11 cellular contexts compared by ENCODE assay signal in genomic region chr17:82100502-82101298, GRCh38. TPM values are rescaled to one million over a fixed set of nuclear protein-coding genes. Genes with fewer than 3 reads are reported as not detected.
DNase-seq lines count a peak whose midpoint lies in the region; ATAC-seq and TF ChIP-seq lines count a peak whose summit lies in the region.
"Had no signal": no experiment of that assay in that cellular context is flagged by ENCODE, and none has a peak within 500 bp of the region (broad histone marks: within the 10 kb centered on the region; RNA-seq: fewer than 3 reads in every experiment).

No MANE protein-coding gene starts in this region.

- peak in 1 of 2 donors; percentile 14 for DNase-seq in heart right ventricle
- DNase-seq in left ventricle myocardium superior = no peak
- DNase-seq in T-helper 2 cell treated with Interferon-gamma antibody and Interleukin-4, amounts not matched to agents 5 μg/mL and 100 μg/mL, for 36 hours (ENCODE audit: low spot score) = no peak
- no peak for DNase-seq in NCI-H2196 treated with DMSO at 0.1 percent for 48 hours (lab: John Stamatoyannopoulos, UW; ENCODE audit: unreplicated experiment)
- no peak for DNase-seq in T-helper 9 cell
- DNase-seq: effector memory CD4-positive, alpha-beta T cell; NCI-H1436; RPMI8226 had no signal

- no peaks in the 10 kb centered on the region for H3K9me3 Mint-ChIP-seq in T-helper 2 cell treated with Interferon-gamma antibody and Interleukin-4, amounts not matched to agents 5 μg/mL and 100 μg/mL, for 36 hours

- peak overlapping the region in 1 of 2 donors; percentile 16 for H3K9ac ChIP-seq in liver (ENCODE audit: low read depth in 1 of 2, low read length in 2 of 2)

- peaks cover 0 to 6% (median 0%) of the 10 kb centered on the region in 9 donors for H3K36me3 ChIP-seq in heart right ventricle
- H3K36me3 ChIP-seq in liver (ENCODE audit: control insufficient read depth in 4 of 4, insufficient read depth in 3 of 4, low read depth in 1 of 4, low read length in 3 of 4) = peaks cover 0 to 2% (median 0%) of the 10 kb centered on the region in 4 donors
- H3K36me3 ChIP-seq in urinary bladder (ENCODE audit: insufficient read depth) = no peaks in the 10 kb centered on the region

- H3K4me1 Mint-ChIP-seq in T-helper 2 cell treated with Interferon-gamma antibody and Interleukin-4, amounts not matched to agents 5 μg/mL and 100 μg/mL, for 36 hours (ENCODE audit: low read depth) = peaks cover 2% of the 10 kb centered on the region

- peak overlapping the region in 6 of 10 donors; percentile 30 to 100 (median 70) for H3K27ac ChIP-seq in heart right ventricle
- H3K27ac ChIP-seq in liver (ENCODE audit: low read depth in 1 of 2, low read length in 2 of 2) = peak overlapping the region; percentile 96 to 98
- H3K27ac ChIP-seq in urinary bladder (ENCODE audit: low read depth) = peak overlapping the region; percentile 18

- peaks cover 2% of the 10 kb centered on the region for H3K36me3 Mint-ChIP-seq in T-helper 2 cell treated with Interferon-gamma antibody and Interleukin-4, amounts not matched to agents 5 μg/mL and 100 μg/mL, for 36 hours (ENCODE audit: low read depth)

- H3K4me1 ChIP-seq in heart right ventricle (peaks cover 13 to 58% (median 43%) of the 10 kb centered on the region in 9 donors), liver (ENCODE audit: control insufficient read depth in 4 of 4, insufficient read depth in 4 of 4, low read length in 3 of 4) (peaks cover 32 to 84% (median 58%) of the 10 kb centered on the region in 4 donors), urinary bladder (ENCODE audit: insufficient read depth) (no peaks in the 10 kb centered on the region)

- intact Hi-C loops in heart right ventricle (cut with DNase I) (loop anchor here in 2 of 10 donors (5.0 to 10.0 kb wide), 2 partner anchors 56 to 68 kb away; partner anchors contain the start of gene RAC3 (in 1 of the 2)), left ventricle myocardium superior (cut with micrococcal nuclease) (no loop called here)

- TF ChIP-seq RAD21 in liver (IDR thresholded peaks at IDR 0.05) = no peak

- peak overlapping the region; percentile 26 for H3K27ac Mint-ChIP-seq in T-helper 2 cell treated with Interferon-gamma antibody and Interleukin-4, amounts not matched to agents 5 μg/mL and 100 μg/mL, for 36 hours

- H3K4me3 Mint-ChIP-seq in T-helper 2 cell treated with Interferon-gamma antibody and Interleukin-4, amounts not matched to agents 5 μg/mL and 100 μg/mL, for 36 hours = peak overlapping the region; percentile 82

- TF ChIP-seq CTCF in heart right ventricle (IDR thresholded peaks at IDR 0.05) = no peak
- TF ChIP-seq CTCF in liver (IDR thresholded peaks at IDR 0.05; ENCODE audit: low read depth, low read length, missing input control) = no peak

- H3K27me3 ChIP-seq in heart right ventricle (no peaks in the 10 kb centered on the region), liver (ENCODE audit: control insufficient read depth in 4 of 4, insufficient read depth in 4 of 4, low read length in 3 of 4) (no peaks in the 10 kb centered on the region)

- H3K9me3 ChIP-seq in heart right ventricle (no peaks in the 10 kb centered on the region), liver (ENCODE audit: control insufficient read depth in 4 of 4, low read length in 3 of 4) (no peaks in the 10 kb centered on the region)

- H3K27me3 Mint-ChIP-seq in T-helper 2 cell treated with Interferon-gamma antibody and Interleukin-4, amounts not matched to agents 5 μg/mL and 100 μg/mL, for 36 hours (ENCODE audit: low read depth) = no peaks in the 10 kb centered on the region

- ATAC-seq in heart right ventricle = no peak
- no peak for ATAC-seq in left ventricle myocardium superior
- no peak for ATAC-seq in GM21360 (IDR thresholded peaks at IDR 0.05; ENCODE audit: unreplicated experiment)

- H3K4me3 ChIP-seq in heart right ventricle (no peak overlapping the region), liver (ENCODE audit: low read depth in 1 of 3, low read length in 3 of 3) (no peak overlapping the region), urinary bladder (ENCODE audit: low read depth, low read length) (no peak overlapping the region)

- WGBS in heart right ventricle, 2 donors = 89 to 90% methylated on average over 35 of the region's 35 CpGs
- 46% methylated on average over 35 of the region's 35 CpGs for WGBS in liver
- 89% methylated on average over 35 of the region's 35 CpGs for WGBS in urinary bladder

TF ChIP-seq in liver, 16 proteins besides CTCF, POLR2A, EP300 and RAD21:
- no peak for TF ChIP-seq MAX (IDR thresholded peaks at IDR 0.05)
- no peak for TF ChIP-seq FOXA2 (IDR thresholded peaks at IDR 0.05)
- TF ChIP-seq HNF4A (conservative IDR thresholded peaks at IDR 0.05) = no peak
- TF ChIP-seq ZBTB33 (IDR thresholded peaks at IDR 0.05) = no peak
- no peak for TF ChIP-seq SP1 (IDR thresholded peaks at IDR 0.05)
- TF ChIP-seq TAF1 (conservative IDR thresholded peaks at IDR 0.05) = no peak
- TF ChIP-seq FOXA1 (IDR thresholded peaks at IDR 0.05) = no peak
- no peak for TF ChIP-seq EGR1 (IDR thresholded peaks at IDR 0.05; ENCODE audit: low read depth in 2 of 2)
- TF ChIP-seq ATF3 (IDR thresholded peaks at IDR 0.05) = no peak
- TF ChIP-seq GABPA (IDR thresholded peaks at IDR 0.05 in 1 of 2, conservative IDR thresholded peaks at IDR 0.05 in 1 of 2) = no peak

RNA-seq across cellular contexts. Expression of gene FASN, which starts 2.7 kb away (rescaled TPM):
- total RNA-seq in heart right ventricle (10 to 100 TPM in 8 of 10 donors, 1 to 10 TPM in 2; 9.0 to 62.4 (median 17.9) TPM), left ventricle myocardium superior (17.0 TPM), liver (100 to 1,000 TPM; 184 to 229 TPM), urinary bladder (24.1 TPM)
- polyA plus RNA-seq in heart right ventricle (10 to 100 TPM; 34.4 to 58.4 TPM), liver (10 to 100 TPM; 53.1 to 75.3 TPM), urinary bladder (116 TPM)

RNA-seq across cellular contexts. Expression of gene DUS1L, which starts 35.1 kb away (rescaled TPM):
- total RNA-seq in heart right ventricle (10 to 100 TPM; 34.1 to 96.4 (median 43.1) TPM), left ventricle myocardium superior (67.7 TPM), liver (10 to 100 TPM; 40.6 to 59.5 TPM), urinary bladder (24.5 TPM)
- polyA plus RNA-seq in heart right ventricle (100 to 1,000 TPM in 1 of 2 donors, 10 to 100 TPM in 1; 85.2 to 191 TPM), liver (10 to 100 TPM; 47.2 to 74.7 TPM), urinary bladder (67.5 TPM)

RNA-seq across cellular contexts. Expression of gene GPS1, which starts 49.0 kb away (rescaled TPM):
- total RNA-seq in heart right ventricle = 10 to 100 TPM; 68.9 to 96.6 (median 80.6) TPM
- polyA plus RNA-seq in heart right ventricle = 100 to 1,000 TPM; 102 to 183 TPM
- 90.6 TPM for total RNA-seq in left ventricle myocardium superior
- 10 to 100 TPM; 59.4 to 66.3 TPM for total RNA-seq in liver
- 10 to 100 TPM; 53.9 to 58.3 TPM for polyA plus RNA-seq in liver
- 37.3 TPM for total RNA-seq in urinary bladder
- polyA plus RNA-seq in urinary bladder = 95.4 TPM

RNA-seq across cellular contexts. Expression of gene RFNG, which starts 49.1 kb away (rescaled TPM):
- total RNA-seq in heart right ventricle (10 to 100 TPM; 13.9 to 24.9 (median 18.9) TPM), left ventricle myocardium superior (21.8 TPM), liver (10 to 100 TPM; 15.0 to 23.7 TPM), urinary bladder (16.5 TPM)
- polyA plus RNA-seq in heart right ventricle (10 to 100 TPM; 29.3 to 30.1 TPM), liver (10 to 100 TPM; 23.2 to 36.0 TPM), urinary bladder (47.0 TPM)

Comparison
In these comparisons a context has a peak if more than half of its experiments do, and no peak if none do; other contexts are left out.
1. H3K27ac ChIP-seq: peak in every context shown above with its lines; median percentile 97 in liver; 70 in heart right ventricle; 18 in urinary bladder.